ENCODE assay signal across 25 cellular contexts in genomic region chr4:70956570-70957210, GRCh38. TPM values are rescaled to one million over a fixed set of nuclear protein-coding genes. Genes with fewer than 3 reads are reported as not detected.
A peak's percentile ranks its signal among the peaks of the same experiment; 100 is the strongest.
DNase-seq lines count a peak whose midpoint lies in the region; ATAC-seq, FAIRE-seq and TF ChIP-seq lines count a peak whose summit lies in the region.
"Had no signal": no experiment of that assay in that cellular context is flagged by ENCODE, and none has a peak within 500 bp of the region (broad histone marks: within the 10 kb centered on the region; RNA-seq: fewer than 3 reads in every experiment).

No MANE protein-coding gene starts in this region.

- TF ChIP-seq CTCF in MCF 10A (IDR thresholded peaks at IDR 0.05; ENCODE audit: unreplicated experiment) = no peak
- no peak for TF ChIP-seq CTCF in mammary epithelial cell (conservative IDR thresholded peaks at IDR 0.05 in 1 of 2, IDR thresholded peaks at IDR 0.05 in 1 of 2; ENCODE audit: extremely low read depth in 1 of 2, insufficient read depth in 1 of 2, low read depth in 1 of 2, low read length in 2 of 2)
- no peak for TF ChIP-seq CTCF in IMR-90 (conservative IDR thresholded peaks at IDR 0.05; ENCODE audit: low read depth, low read length)
- no peak for TF ChIP-seq CTCF in H1 (IDR thresholded peaks at IDR 0.05; ENCODE audit: control extremely low read depth in 1 of 3, insufficient read depth in 1 of 3, low read depth in 1 of 3, low read length in 3 of 3)
- no peak for TF ChIP-seq CTCF in thoracic aorta (IDR thresholded peaks at IDR 0.05)

- no peak overlapping the region for H2AFZ ChIP-seq in mammary epithelial cell (ENCODE audit: low read depth, low read length)
- H2AFZ ChIP-seq in IMR-90 (replicated peaks; ENCODE audit: low read length, poor library complexity) = no peak overlapping the region
- H2AFZ ChIP-seq in H1 (ENCODE audit: low read length) = no peak overlapping the region

- TF ChIP-seq EP300 in H1 (IDR thresholded peaks at IDR 0.05; ENCODE audit: borderline replicate concordance in 1 of 2, low read depth in 2 of 2, low read length in 2 of 2) = no peak

- ATAC-seq in IMR-90 (ENCODE audit: low read depth) = no peak
- ATAC-seq in thoracic aorta (ENCODE audit: insufficient number of reproducible peaks, low FRiP score, low read depth) = no peak

- H3K9me3 Mint-ChIP-seq in MCF 10A (ENCODE audit: unreplicated experiment) = no peaks in the 10 kb centered on the region
- H3K9me3 Mint-ChIP-seq in activated CD4-positive, alpha-beta memory T cell treated with anti-CD3 and anti-CD28 coated beads, Interleukin-2, amount 10 ng/mL, durations not matched to agents 7 days and 5 days = no peaks in the 10 kb centered on the region

- dilution Hi-C loops in mammary epithelial cell (cut with HindIII; ENCODE audit: low sequenced_read_pairs) = no loop called here
- dilution Hi-C loops in IMR-90 (cut with HindIII; ENCODE audit: low sequenced_read_pairs, unreplicated experiment) = no loop called here

- H3K4me1 ChIP-seq in mammary epithelial cell (ENCODE audit: insufficient read depth, low read length) = no peaks in the 10 kb centered on the region
- H3K4me1 ChIP-seq in IMR-90 (ENCODE audit: control insufficient read depth, insufficient read depth, low read length) = peaks cover 10% of the 10 kb centered on the region
- peaks cover 0 to 4% (median 0%) of the 10 kb centered on the region in 4 experiments; a peak in 1 of 7 replicates for H3K4me1 ChIP-seq in H1 (replicated peaks in 1 of 4; ENCODE audit: control insufficient read depth in 3 of 4, insufficient read depth in 4 of 4, low read length in 3 of 4)
- H3K4me1 ChIP-seq in thoracic aorta (ENCODE audit: control insufficient read depth in 1 of 2, low read depth in 2 of 2) = peaks cover 10 to 14% of the 10 kb centered on the region in 2 donors
- H3K4me1 ChIP-seq: BE2C, Peyer's patch had no signal

- DNase-seq in MCF 10A (ENCODE audit: unreplicated experiment) = no peak
- no peak for DNase-seq in mammary epithelial cell
- DNase-seq in IMR-90 = no peak
- DNase-seq in H1 (ENCODE audit: low read depth in 1 of 2, low spot score in 2 of 2) = no peak
- no peak for DNase-seq in thoracic aorta (ENCODE audit: low spot score)
- no peak for DNase-seq in activated CD4-positive, alpha-beta memory T cell treated with anti-CD3 and anti-CD28 coated beads, Interleukin-2, amount 10 ng/mL, durations not matched to agents 7 days and 5 days
- DNase-seq in NCI-H1436 (lab: John Stamatoyannopoulos, UW) = no peak
- DNase-seq in stimulated activated CD4-positive, alpha-beta T cell treated with anti-CD3 and anti-CD28 coated beads, Interleukin-4, amount 100 ng/mL, for 1 hour = no peak
- DNase-seq: 8988T, ACHN, BE2C, Calu3, GOT3, KBM-7, NCI-H1048, NCI-H1417, NCI-H1694 treated with DMSO at 0.1 percent for 48 hours, NCI-H2081, NCI-H2171, NCI-H226, NCI-H510A, NCI-H69, Peyer's patch, SHP77 treated with DMSO at 0.1 percent for 48 hours had no signal

- H3K14ac ChIP-seq in IMR-90 (replicated peaks; ENCODE audit: low read depth, low read length) (no peak overlapping the region), H1 (ENCODE audit: insufficient read length) (no peak overlapping the region)

- CTCF ChIA-PET in MCF 10A (lab: Yijun Ruan, JAX) = interaction anchor here (0.6 kb wide), 1 partner anchor 54 kb away, joined by 3 read pairs; no protein-coding TSS in a partner anchor
- CTCF ChIA-PET in mammary epithelial cell (lab: Charles Lee; ENCODE audit: low non-redundant PET) = no interaction called here
- CTCF ChIA-PET in IMR-90 (lab: Yijun Ruan, JAX) = interaction anchor here (0.5 to 0.7 kb wide), 3 partner anchors 9 to 202 kb away, joined by 3 to 5 read pairs (median 4); no protein-coding TSS in a partner anchor
- CTCF ChIA-PET in H1 (lab: Charles Lee; ENCODE audit: partially characterized antibody) = interaction anchor here (0.8 to 1.1 kb wide), 2 partner anchors 11 to 27 kb away, joined by 3 to 4 read pairs; no protein-coding TSS in a partner anchor
- CTCF ChIA-PET in activated CD4-positive, alpha-beta memory T cell treated with anti-CD3 and anti-CD28 coated beads, Interleukin-2, amount 10 ng/mL, durations not matched to agents 7 days and 5 days (lab: Charles Lee) = interaction anchor here (0.5 kb wide), 1 partner anchor 64 kb away, joined by 4 read pairs; no protein-coding TSS in a partner anchor

- no peaks in the 10 kb centered on the region for H3K4me1 Mint-ChIP-seq in MCF 10A (ENCODE audit: insufficient read depth, unreplicated experiment)
- peaks cover 9% of the 10 kb centered on the region for H3K4me1 Mint-ChIP-seq in activated CD4-positive, alpha-beta memory T cell treated with anti-CD3 and anti-CD28 coated beads, Interleukin-2, amount 10 ng/mL, durations not matched to agents 7 days and 5 days

- 96% methylated on average over 4 of the region's 5 CpGs for WGBS in mammary epithelial cell (ENCODE audit: low coverage, missing lambda C conversion rate)
- WGBS in IMR-90 (ENCODE audit: extremely low coverage in 2 of 2, insufficient read length in 1 of 2), 2 experiments = no CpG with 5 or more reads among the region's 5 CpGs
- WGBS in H1 (ENCODE audit: extremely low coverage in 1 of 2, insufficient coverage in 1 of 2, insufficient read length in 1 of 2, insufficient replicate concordance in 2 of 2, low coverage in 1 of 2, low lambda C conversion rate in 2 of 2, missing lambda C conversion rate in 1 of 2), 2 experiments = 77% methylated on average over 5 of the region's 5 CpGs; no CpG with 5 or more reads in 1 of the 2 experiments

- intact Hi-C loops in MCF 10A (cut with micrococcal nuclease) = no loop called here
- intact Hi-C loops in mammary epithelial cell (cut with micrococcal nuclease) = no loop called here
- intact Hi-C loops in IMR-90 (cut with micrococcal nuclease) = loop anchor here (5.0 kb wide), 1 partner anchor 54 kb away; the partner anchor contains the start of gene MOB1B

- no peaks in the 10 kb centered on the region for H3K23me2 ChIP-seq in H1 (ENCODE audit: low read depth, low read length)

- peaks cover 28 to 53% of the 10 kb centered on the region in 2 experiments for H3K79me1 ChIP-seq in IMR-90 (ENCODE audit: low read depth in 1 of 2, low read length in 2 of 2)
- 0 out of 2 replicates have a peak, but pooled peaks cover 3% of the 10 kb centered on the region for H3K79me1 ChIP-seq in H1 (ENCODE audit: low read depth, low read length)

- H3K4me3 ChIP-seq in mammary epithelial cell (replicated peaks in 1 of 3; ENCODE audit: insufficient read depth in 1 of 3, low read depth in 2 of 3, low read length in 3 of 3) = no peak overlapping the region
- H3K4me3 ChIP-seq in IMR-90 (ENCODE audit: insufficient read depth, low read depth, low read length) = no peak overlapping the region
- H3K4me3 ChIP-seq in H1 (ENCODE audit: extremely low read depth in 1 of 4, insufficient read depth in 2 of 4, low read depth in 3 of 4, low read length in 4 of 4) = no peak overlapping the region
- peak overlapping the region; percentile 54 for H3K4me3 ChIP-seq in thoracic aorta
- H3K4me3 ChIP-seq: Peyer's patch had no signal

- POLR2A ChIA-PET in MCF 10A (lab: Yijun Ruan, JAX) (no interaction called here), IMR-90 (lab: Charles Lee; ENCODE audit: unreplicated experiment) (interaction anchor here (0.6 kb wide), 1 partner anchor 72 kb away, joined by 20 read pairs; no protein-coding TSS in a partner anchor), H1 (lab: Charles Lee; ENCODE audit: partially characterized antibody) (interaction anchor here (1.3 kb wide), 1 partner anchor 55 kb away, joined by 3 read pairs; the partner anchor contains the start of gene MOB1B)
- POLR2A ChIA-PET in activated CD4-positive, alpha-beta memory T cell treated with anti-CD3 and anti-CD28 coated beads, Interleukin-2, amount 10 ng/mL, durations not matched to agents 7 days and 5 days (lab: Charles Lee) = no interaction called here

- peaks cover 4% of the 10 kb centered on the region; the same call in 1 of the 2 replicates for H3K9me1 ChIP-seq in IMR-90 (ENCODE audit: insufficient read depth, low read length)

- H2BK120ac ChIP-seq in IMR-90 (ENCODE audit: low read depth, low read length) (no peak overlapping the region), H1 (replicated peaks; ENCODE audit: low read depth, low read length) (no peak overlapping the region)

- H3K9me3 ChIP-seq in mammary epithelial cell (replicated peaks; ENCODE audit: insufficient read depth, low read length) (no peaks in the 10 kb centered on the region), IMR-90 (ENCODE audit: control insufficient read depth, insufficient read depth, low read length) (no peaks in the 10 kb centered on the region), H1 (ENCODE audit: insufficient read depth in 2 of 2, low read depth in 1 of 2, low read length in 1 of 2) (no peaks in the 10 kb centered on the region), thoracic aorta (no peaks in the 10 kb centered on the region)
- H3K9me3 ChIP-seq: BE2C, Peyer's patch had no signal

- H2AK5ac ChIP-seq in IMR-90 (ENCODE audit: low read depth, low read length) (peak overlapping the region; percentile 69; the same call in 1 of the 2 replicates), H1 (ENCODE audit: low read depth, low read length) (no peak overlapping the region)

- H3K4me2 ChIP-seq in mammary epithelial cell (ENCODE audit: insufficient read depth, low read depth, low read length) (no peak overlapping the region), IMR-90 (ENCODE audit: low read depth, low read length) (no peak overlapping the region), H1 (ENCODE audit: insufficient read depth in 1 of 2, low read depth in 2 of 2, low read length in 2 of 2) (no peak overlapping the region; a peak in 1 of 4 replicates)

- in situ Hi-C loops in mammary epithelial cell (cut with MboI; ENCODE audit: low sequenced_read_pairs in 2 of 2) (no loop called here), IMR-90 (cut with MboI; ENCODE audit: low sequenced_read_pairs) (no loop called here)

- peaks cover 12% of the 10 kb centered on the region for H3K36me3 Mint-ChIP-seq in MCF 10A (ENCODE audit: insufficient read depth, unreplicated experiment)
- H3K36me3 Mint-ChIP-seq in activated CD4-positive, alpha-beta memory T cell treated with anti-CD3 and anti-CD28 coated beads, Interleukin-2, amount 10 ng/mL, durations not matched to agents 7 days and 5 days (ENCODE audit: low read depth) = no peaks in the 10 kb centered on the region

- 0 out of 2 replicates have a peak overlapping the region, but pooled peaks have one; percentile 68 for H2BK12ac ChIP-seq in H1 (ENCODE audit: low read depth, low read length)

- no peak overlapping the region for H3K27ac ChIP-seq in mammary epithelial cell (ENCODE audit: insufficient read depth, low read depth, low read length)
- H3K27ac ChIP-seq in IMR-90 (ENCODE audit: insufficient read depth, low read length) = no peak overlapping the region
- H3K27ac ChIP-seq in H1 (ENCODE audit: low read depth, low read length) = no peak overlapping the region
- no peak overlapping the region for H3K27ac ChIP-seq in thoracic aorta
- H3K27ac ChIP-seq: Peyer's patch had no signal

- H4K20me1 ChIP-seq in mammary epithelial cell (ENCODE audit: insufficient read depth, low read length) (no peaks in the 10 kb centered on the region), IMR-90 (ENCODE audit: insufficient read depth, low read length) (peaks cover 6% of the 10 kb centered on the region; the same call in 1 of the 2 replicates), H1 (replicated peaks in 1 of 2; ENCODE audit: control insufficient read depth in 1 of 2, insufficient read depth in 2 of 2, low read length in 2 of 2) (peaks cover 0 to 4% of the 10 kb centered on the region in 2 experiments)

- FAIRE-seq in H1 (lab: Jason Lieb, UNC) = no peak
- FAIRE-seq: GM18507 had no signal

- H3K4ac ChIP-seq in IMR-90 (ENCODE audit: low read depth, low read length) = no peak overlapping the region; the same call in 1 of the 2 replicates
- no peak overlapping the region for H3K4ac ChIP-seq in H1 (replicated peaks; ENCODE audit: insufficient read length, low read depth, low read length)

- H3K18ac ChIP-seq in IMR-90 (ENCODE audit: low read depth, low read length) (no peak overlapping the region), H1 (ENCODE audit: extremely low read depth, low read length) (no peak overlapping the region)

- H3K4me3 Mint-ChIP-seq in MCF 10A (ENCODE audit: unreplicated experiment) = no peak overlapping the region
- H3K4me3 Mint-ChIP-seq in activated CD4-positive, alpha-beta memory T cell treated with anti-CD3 and anti-CD28 coated beads, Interleukin-2, amount 10 ng/mL, durations not matched to agents 7 days and 5 days = no peak overlapping the region

- H3K36me3 ChIP-seq in mammary epithelial cell (ENCODE audit: insufficient read depth, low read length) (no peaks in the 10 kb centered on the region), IMR-90 (ENCODE audit: control insufficient read depth, insufficient read depth, low read length) (no peaks in the 10 kb centered on the region), H1 (ENCODE audit: control insufficient read depth in 2 of 4, insufficient read depth in 4 of 4, low read length in 3 of 4) (peaks cover 0 to 23% (median 3%) of the 10 kb centered on the region in 4 experiments; a peak in 4 of 8 replicates), thoracic aorta (no peaks in the 10 kb centered on the region)

- H2BK5ac ChIP-seq in IMR-90 (ENCODE audit: low read depth, low read length, poor library complexity, severe bottlenecking) = peak overlapping the region; percentile 28
- no peak overlapping the region for H2BK5ac ChIP-seq in H1 (ENCODE audit: low read depth, low read length)

- H3K23ac ChIP-seq in IMR-90 (ENCODE audit: low read depth, low read length) (no peak overlapping the region), H1 (ENCODE audit: insufficient read length) (no peak overlapping the region)

- no peak overlapping the region for H4K91ac ChIP-seq in IMR-90 (ENCODE audit: insufficient read depth, low read depth, low read length)
- H4K91ac ChIP-seq in H1 (replicated peaks; ENCODE audit: insufficient read length, low read length) = no peak overlapping the region

- TF ChIP-seq RAD21 in IMR-90 (IDR thresholded peaks at IDR 0.05; ENCODE audit: low read length) (no peak), H1 (IDR thresholded peaks at IDR 0.05 in 1 of 2, conservative IDR thresholded peaks at IDR 0.05 in 1 of 2; ENCODE audit: low read depth in 2 of 2, low read length in 2 of 2) (no peak)

- H3K27me3 Mint-ChIP-seq in MCF 10A (ENCODE audit: insufficient read depth, unreplicated experiment) = no peaks in the 10 kb centered on the region
- no peaks in the 10 kb centered on the region for H3K27me3 Mint-ChIP-seq in activated CD4-positive, alpha-beta memory T cell treated with anti-CD3 and anti-CD28 coated beads, Interleukin-2, amount 10 ng/mL, durations not matched to agents 7 days and 5 days

- H4K5ac ChIP-seq in IMR-90 (ENCODE audit: low read depth, low read length) (no peak overlapping the region), H1 (ENCODE audit: insufficient read length, low read depth, low read length) (no peak overlapping the region)

- H3K79me2 ChIP-seq in mammary epithelial cell (ENCODE audit: insufficient read depth, low read length) (peaks cover 42% of the 10 kb centered on the region), H1 (ENCODE audit: control insufficient read depth in 1 of 2, insufficient read depth in 2 of 2, low read length in 2 of 2) (peaks cover 0 to 16% of the 10 kb centered on the region in 2 experiments; a peak in 2 of 4 replicates)

- BruUV-seq in MCF 10A (replicated peaks; lab: Mats Ljungman, UMichigan) (no TSS peak), mammary epithelial cell (replicated peaks; lab: Mats Ljungman, UMichigan) (no TSS peak), IMR-90 (replicated peaks; lab: Mats Ljungman, UMichigan) (no TSS peak)

- H2AK9ac ChIP-seq in IMR-90 (replicated peaks; ENCODE audit: low read depth, low read length, poor library complexity) = no peak overlapping the region

- H3K27ac Mint-ChIP-seq in MCF 10A (ENCODE audit: low read depth, unreplicated experiment) = peak overlapping the region; percentile 77
- no peak overlapping the region for H3K27ac Mint-ChIP-seq in activated CD4-positive, alpha-beta memory T cell treated with anti-CD3 and anti-CD28 coated beads, Interleukin-2, amount 10 ng/mL, durations not matched to agents 7 days and 5 days

- no peak overlapping the region for H2BK15ac ChIP-seq in IMR-90 (ENCODE audit: low read depth, low read length)
- no peak overlapping the region for H2BK15ac ChIP-seq in H1 (ENCODE audit: low read length)

- H2BK20ac ChIP-seq in IMR-90 (ENCODE audit: low read depth, low read length) (no peak overlapping the region), H1 (ENCODE audit: low read length) (no peak overlapping the region)

- TF ChIP-seq POLR2A in IMR-90 (IDR thresholded peaks at IDR 0.05; ENCODE audit: low read depth, low read length) (no peak), H1 (IDR thresholded peaks at IDR 0.05; ENCODE audit: control extremely low read depth in 1 of 2, low read depth in 2 of 2, low read length in 2 of 2) (no peak)

- H3K56ac ChIP-seq in IMR-90 (ENCODE audit: extremely low read depth, insufficient read depth, low read length) = no peak overlapping the region
- no peak overlapping the region for H3K56ac ChIP-seq in H1 (replicated peaks; ENCODE audit: insufficient read length, low read depth, low read length)

- H3K27me3 ChIP-seq in mammary epithelial cell (ENCODE audit: insufficient read depth, low read length) = no peaks in the 10 kb centered on the region
- H3K27me3 ChIP-seq in IMR-90 (ENCODE audit: control insufficient read depth, insufficient read depth, low read length) = no peaks in the 10 kb centered on the region
- no peaks in the 10 kb centered on the region for H3K27me3 ChIP-seq in H1 (replicated peaks in 1 of 4; ENCODE audit: control insufficient read depth in 3 of 4, extremely low read depth in 1 of 4, insufficient read depth in 3 of 4, low read length in 3 of 4)
- H3K27me3 ChIP-seq in thoracic aorta (replicated peaks; ENCODE audit: insufficient read depth) = no peaks in the 10 kb centered on the region
- H3K27me3 ChIP-seq: BE2C, Peyer's patch had no signal

- H3K9ac ChIP-seq in mammary epithelial cell (ENCODE audit: insufficient read depth, low read length) (no peak overlapping the region), IMR-90 (ENCODE audit: low read depth, low read length) (no peak overlapping the region), H1 (replicated peaks in 1 of 4; ENCODE audit: extremely low read depth in 1 of 4, low read depth in 3 of 4, low read length in 3 of 4) (no peak overlapping the region; a peak in 1 of 7 replicates)

- H4K8ac ChIP-seq in IMR-90 (ENCODE audit: low read depth in 2 of 2, low read length in 2 of 2) (no peak overlapping the region; a peak in 1 of 4 replicates), H1 (ENCODE audit: extremely low read depth, insufficient read depth, low read length) (no peak overlapping the region)

RNA-seq across cellular contexts. Expression of gene DCK, which starts 36.8 kb away (rescaled TPM):
- 8.0 and 9.5 TPM in 2 replicates for total RNA-seq in MCF 10A (2022)
- total RNA-seq in mammary epithelial cell = 10 to 100 TPM; 10.0 to 16.0 TPM
- polyA plus RNA-seq in mammary epithelial cell = 7.9 TPM
- polyA minus RNA-seq in mammary epithelial cell = 7.8 TPM
- total RNA-seq in IMR-90 (2012; rRNA removed) = 7.0 and 14.4 TPM in 2 replicates
- 5.9 and 8.9 TPM in 2 replicates for polyA plus RNA-seq in IMR-90 (2012; rRNA removed)
- 0.92 and 1.5 TPM in 2 replicates for polyA plus RNA-seq in IMR-90 (2012; cell fraction: cytosol; rRNA removed)
- 1.2 and 3.3 TPM in 2 replicates for polyA plus RNA-seq in IMR-90 (2012; cell fraction: nucleus; rRNA removed; ENCODE audit: low replicate concordance)
- 15.7 and 18.1 TPM in 2 replicates for total RNA-seq in H1 (2021; fragmentation: NEBNext Ultra II Directional; extraction: Animal tissue kit (Norgen Biotek cat#: 25700))
- 3.0 and 4.8 TPM in 2 replicates for polyA plus RNA-seq in H1 (2011; rRNA removed)
- polyA plus RNA-seq in H1 (2011; cell fraction: cytosol; rRNA removed) = 7.4 TPM
- polyA plus RNA-seq in H1 (2011; cell fraction: nucleus; rRNA removed) = 2.6 TPM
- 6.1 to 12.9 TPM (median 7.8 TPM) in 4 replicates for polyA plus RNA-seq in H1 (2012, experiment 1 of 2)
- 3.4 TPM for polyA plus RNA-seq in H1 (2012, experiment 2 of 2)
- 11.3 TPM for polyA plus RNA-seq in H1 (2013, experiment 1 of 2)
- 10.5 TPM for polyA plus RNA-seq in H1 (2013, experiment 2 of 2)
- 2.1 and 2.9 TPM in 2 replicates for polyA minus RNA-seq in H1 (2011; rRNA and poly(A)+ RNA removed)
- 6.5 TPM for polyA minus RNA-seq in H1 (2011; cell fraction: cytosol; rRNA and poly(A)+ RNA removed)
- polyA minus RNA-seq in H1 (2011; cell fraction: nucleus; rRNA and poly(A)+ RNA removed) = 6.4 TPM
- 10 to 100 TPM; 11.1 to 11.7 TPM for total RNA-seq in thoracic aorta
- 10 to 100 TPM; 79.0 to 85.1 TPM for total RNA-seq in activated CD4-positive, alpha-beta memory T cell treated with anti-CD3 and anti-CD28 coated beads, Interleukin-2, amount 10 ng/mL, durations not matched to agents 7 days and 5 days

RNA-seq across cellular contexts. Expression of gene MOB1B, which starts 54.5 kb away (rescaled TPM):
- total RNA-seq in MCF 10A (2022) (16.1 and 19.9 TPM in 2 replicates), mammary epithelial cell (10 to 100 TPM; 28.2 to 32.3 TPM), IMR-90 (2012; rRNA removed) (5.7 and 15.0 TPM in 2 replicates), thoracic aorta (10 to 100 TPM; 17.7 to 26.0 TPM)
- polyA plus RNA-seq in mammary epithelial cell (9.3 TPM), IMR-90 (2012; rRNA removed) (5.2 and 6.8 TPM in 2 replicates), H1 (2011; rRNA removed) (3.8 TPM in 2 replicates)
- polyA minus RNA-seq in mammary epithelial cell = 21.9 TPM
- 1.9 and 3.3 TPM in 2 replicates for polyA plus RNA-seq in IMR-90 (2012; cell fraction: cytosol; rRNA removed)
- 4.0 and 8.4 TPM in 2 replicates for polyA plus RNA-seq in IMR-90 (2012; cell fraction: nucleus; rRNA removed; ENCODE audit: low replicate concordance)
- 31.1 and 33.5 TPM in 2 replicates for total RNA-seq in H1 (2021; fragmentation: NEBNext Ultra II Directional; extraction: Animal tissue kit (Norgen Biotek cat#: 25700))
- polyA plus RNA-seq in H1 (2011; cell fraction: cytosol; rRNA removed) = 5.4 TPM
- polyA plus RNA-seq in H1 (2011; cell fraction: nucleus; rRNA removed) = 4.7 TPM
- 3.6 to 10.1 TPM (median 7.9 TPM) in 4 replicates for polyA plus RNA-seq in H1 (2012, experiment 1 of 2)
- polyA plus RNA-seq in H1 (2012, experiment 2 of 2) = 0.80 TPM
- polyA plus RNA-seq in H1 (2013, experiment 1 of 2) = 11.8 TPM
- polyA plus RNA-seq in H1 (2013, experiment 2 of 2) = 11.7 TPM
- 26.2 and 41.0 TPM in 2 replicates for polyA minus RNA-seq in H1 (2011; rRNA and poly(A)+ RNA removed)
- polyA minus RNA-seq in H1 (2011; cell fraction: cytosol; rRNA and poly(A)+ RNA removed) = 36.5 TPM
- 21.6 TPM for polyA minus RNA-seq in H1 (2011; cell fraction: nucleus; rRNA and poly(A)+ RNA removed)
- 10 to 100 TPM; 15.3 to 15.9 TPM for total RNA-seq in activated CD4-positive, alpha-beta memory T cell treated with anti-CD3 and anti-CD28 coated beads, Interleukin-2, amount 10 ng/mL, durations not matched to agents 7 days and 5 days

Comparison
In these comparisons a context has a peak if more than half of its experiments do, and no peak if none do; other contexts are left out.
1. POLR2A ChIA-PET loops: an anchor here in IMR-90 (0.6 kb wide) and H1 (1.3 kb wide); none called in MCF 10A and activated CD4-positive, alpha-beta memory T cell treated with anti-CD3 and anti-CD28 coated beads, Interleukin-2, amount 10 ng/mL, durations not matched to agents 7 days and 5 days.